12 cellular contexts compared by ENCODE assay signal in the genomic region with DNA sequence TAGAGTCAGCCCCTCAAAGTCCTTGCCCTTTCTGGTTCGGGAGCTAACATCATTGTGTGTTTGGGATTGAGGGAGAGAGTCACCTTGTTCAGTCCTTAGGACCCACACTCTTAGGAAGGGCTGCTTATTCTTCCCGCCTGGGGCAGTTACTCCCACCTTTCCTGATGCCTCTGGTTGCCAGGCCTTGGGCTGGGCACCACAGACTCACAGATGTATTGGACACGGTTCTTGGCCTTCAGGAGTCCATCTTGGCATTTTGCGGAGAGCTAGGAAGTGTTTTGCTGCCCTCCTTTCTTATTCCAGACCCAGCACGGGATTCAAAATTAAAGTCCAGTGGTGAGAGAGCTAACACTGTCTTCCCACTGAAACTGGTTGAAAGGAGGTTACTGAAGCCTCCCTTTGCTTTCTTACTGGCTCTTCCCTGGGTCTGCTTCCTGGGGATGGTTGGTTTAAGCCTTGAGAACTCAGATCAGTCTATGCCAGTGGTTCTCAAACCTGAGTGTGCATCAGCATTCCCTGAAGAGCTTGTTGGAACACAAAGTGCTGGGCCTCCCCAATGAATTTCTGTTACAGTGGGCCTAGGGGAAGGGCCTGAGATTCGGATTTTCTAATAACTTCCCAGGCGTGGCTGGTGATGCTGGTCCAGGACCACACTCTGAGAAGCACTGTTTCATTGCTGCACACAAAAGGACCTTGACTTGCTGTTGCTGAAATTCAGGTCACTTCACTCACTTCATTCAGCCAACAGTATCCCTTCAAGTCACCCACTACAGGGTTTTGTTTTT. TPM values are rescaled to one million over a fixed set of nuclear protein-coding genes. Genes with fewer than 3 reads are reported as not detected.
DNase-seq lines count a peak whose midpoint lies in the region; ATAC-seq, FAIRE-seq and TF ChIP-seq lines count a peak whose summit lies in the region.
"Had no signal": no experiment of that assay in that cellular context is flagged by ENCODE, and none has a peak within 500 bp of the region (broad histone marks: within the 10 kb centered on the region; RNA-seq: fewer than 3 reads in every experiment).

No MANE protein-coding gene starts in this region.

- H3K36me3 Mint-ChIP-seq in activated T-helper 2 cell treated with anti-CD3 and anti-CD28 coated beads, Interferon-gamma antibody, Interleukin-2, Interleukin-4, amounts not matched to agents 10 μg/mL and 5 μg/mL and 100 μg/mL, durations not matched to agents 14 hours and 24 hours and 36 hours (ENCODE audit: low read depth) = no peaks in the 10 kb centered on the region
- H3K36me3 Mint-ChIP-seq in mesothelial cell of epicardium = no peaks in the 10 kb centered on the region

- H3K9me3 Mint-ChIP-seq in activated T-helper 2 cell treated with anti-CD3 and anti-CD28 coated beads, Interferon-gamma antibody, Interleukin-2, Interleukin-4, amounts not matched to agents 10 μg/mL and 5 μg/mL and 100 μg/mL, durations not matched to agents 14 hours and 24 hours and 36 hours = no peaks in the 10 kb centered on the region
- H3K9me3 Mint-ChIP-seq in mesothelial cell of epicardium = no peaks in the 10 kb centered on the region

- CTCF ChIA-PET in HepG2 (lab: Yijun Ruan, JAX; ENCODE audit: low intra/inter-chr PET ratio, low total read pairs) = no interaction called here

- no peak for TF ChIP-seq POLR2A in HepG2 (IDR thresholded peaks at IDR 0.05; ENCODE audit: insufficient read depth in 1 of 2, low read depth in 2 of 2, low read length in 2 of 2)
- no peak for TF ChIP-seq POLR2A in right lobe of liver (IDR thresholded peaks at IDR 0.05)
- no peak for TF ChIP-seq POLR2A in upper lobe of left lung (IDR thresholded peaks at IDR 0.05)

- no peaks in the 10 kb centered on the region for H3K79me2 ChIP-seq in HepG2 (ENCODE audit: insufficient read depth, low read length)

- H3K27ac ChIP-seq in HepG2 (ENCODE audit: extremely low read length, insufficient read depth, low read length) (no peak overlapping the region), right lobe of liver (no peak overlapping the region), upper lobe of left lung (no peak overlapping the region)
- H3K27ac ChIP-seq: BLaER1 treated with 17β-estradiol and CSF1 and Interleukin-3, amounts not matched to agents 10 nM and 100 nM had no signal

- POLR2A ChIA-PET in HepG2 (lab: Yijun Ruan, JAX) = no interaction called here

- peaks cover 4 to 34% of the 10 kb centered on the region in 2 experiments; a peak in 4 of 5 replicates for H3K27me3 ChIP-seq in HepG2 (ENCODE audit: control insufficient read depth in 1 of 2, insufficient read depth in 2 of 2, low read length in 2 of 2)
- no peaks in the 10 kb centered on the region for H3K27me3 ChIP-seq in right lobe of liver
- H3K27me3 ChIP-seq in upper lobe of left lung = no peaks in the 10 kb centered on the region

- no peak overlapping the region for H3K4me2 ChIP-seq in HepG2 (ENCODE audit: low read depth, low read length)

- TF ChIP-seq EP300 in HepG2 (IDR thresholded peaks at IDR 0.05; ENCODE audit: low read depth in 2 of 2, low read length in 2 of 2) (no peak), HepG2 (CRISPR knock-in tag; IDR thresholded peaks at IDR 0.05; ENCODE audit: borderline replicate concordance) (no peak), upper lobe of left lung (IDR thresholded peaks at IDR 0.05) (no peak)

- no peak overlapping the region for H2AFZ ChIP-seq in HepG2 (ENCODE audit: low read length)

- no peak for FAIRE-seq in HepG2 (lab: Jason Lieb, UNC)
- FAIRE-seq: colon, frontal cortex had no signal

- no peak overlapping the region for H3K27ac Mint-ChIP-seq in activated T-helper 2 cell treated with anti-CD3 and anti-CD28 coated beads, Interferon-gamma antibody, Interleukin-2, Interleukin-4, amounts not matched to agents 10 μg/mL and 5 μg/mL and 100 μg/mL, durations not matched to agents 14 hours and 24 hours and 36 hours
- peak overlapping the region; percentile 71 for H3K27ac Mint-ChIP-seq in mesothelial cell of epicardium

- peaks cover 9% of the 10 kb centered on the region for H3K4me1 ChIP-seq in HepG2 (ENCODE audit: insufficient read depth, low read length)
- peaks cover 0 to 10% (median 0%) of the 10 kb centered on the region in 4 donors for H3K4me1 ChIP-seq in right lobe of liver
- peaks cover 5 to 17% (median 14%) of the 10 kb centered on the region in 4 donors for H3K4me1 ChIP-seq in upper lobe of left lung

- H3K36me3 ChIP-seq in HepG2 (replicated peaks in 1 of 2; ENCODE audit: control insufficient read depth in 1 of 2, insufficient read depth in 2 of 2, low read length in 2 of 2) = no peaks in the 10 kb centered on the region
- no peaks in the 10 kb centered on the region for H3K36me3 ChIP-seq in right lobe of liver
- no peaks in the 10 kb centered on the region for H3K36me3 ChIP-seq in upper lobe of left lung
- H3K36me3 ChIP-seq: BLaER1 treated with 17β-estradiol and CSF1 and Interleukin-3, amounts not matched to agents 10 nM and 100 nM had no signal

- no peak overlapping the region for H3K9ac ChIP-seq in HepG2 (ENCODE audit: insufficient read depth, low read depth, low read length)

- DNase-seq in HepG2 (ENCODE audit: low spot score) (no peak), right lobe of liver (no peak), mesothelial cell of epicardium (ENCODE audit: low spot score in 2 of 2, unreplicated experiment in 2 of 2) (no peak), upper lobe of left lung (no peak), MV-4-11 (lab: John Stamatoyannopoulos, UW) (no peak), AG08396 (ENCODE audit: low spot score) (no peak), ACHN (no peak)
- DNase-seq in activated T-helper 2 cell treated with anti-CD3 and anti-CD28 coated beads, Interferon-gamma antibody, Interleukin-2, Interleukin-4, amounts not matched to agents 10 μg/mL and 5 μg/mL and 100 μg/mL, durations not matched to agents 14 hours and 24 hours and 36 hours (ENCODE audit: low spot score) = no peak
- DNase-seq: SW 1271 had no signal

- peaks cover 14% of the 10 kb centered on the region for H3K27me3 Mint-ChIP-seq in activated T-helper 2 cell treated with anti-CD3 and anti-CD28 coated beads, Interferon-gamma antibody, Interleukin-2, Interleukin-4, amounts not matched to agents 10 μg/mL and 5 μg/mL and 100 μg/mL, durations not matched to agents 14 hours and 24 hours and 36 hours (ENCODE audit: low read depth)
- H3K27me3 Mint-ChIP-seq in mesothelial cell of epicardium (ENCODE audit: low read depth) = peaks cover 8% of the 10 kb centered on the region

- H3K4me1 Mint-ChIP-seq in activated T-helper 2 cell treated with anti-CD3 and anti-CD28 coated beads, Interferon-gamma antibody, Interleukin-2, Interleukin-4, amounts not matched to agents 10 μg/mL and 5 μg/mL and 100 μg/mL, durations not matched to agents 14 hours and 24 hours and 36 hours (ENCODE audit: low read depth) = peaks cover 8% of the 10 kb centered on the region
- peaks cover 21% of the 10 kb centered on the region for H3K4me1 Mint-ChIP-seq in mesothelial cell of epicardium

- H3K9me3 ChIP-seq in HepG2 (ENCODE audit: low read length) (no peaks in the 10 kb centered on the region), right lobe of liver (no peaks in the 10 kb centered on the region), upper lobe of left lung (no peaks in the 10 kb centered on the region)
- H3K9me3 ChIP-seq: BLaER1 treated with 17β-estradiol and CSF1 and Interleukin-3, amounts not matched to agents 10 nM and 100 nM had no signal

- ATAC-seq in HepG2 (peak; percentile 37; the same call in 2 of the 3 replicates), right lobe of liver (no peak), upper lobe of left lung (ENCODE audit: low FRiP score in 2 of 2) (no peak)

- peaks cover 5% of the 10 kb centered on the region; the same call in 1 of the 2 replicates for H4K20me1 ChIP-seq in HepG2 (ENCODE audit: insufficient read depth, low read length)
- H4K20me1 ChIP-seq: BLaER1 treated with 17β-estradiol and CSF1 and Interleukin-3, amounts not matched to agents 10 nM and 100 nM had no signal

- in situ Hi-C loops in HepG2 (cut with HindIII; ENCODE audit: extremely low pct_ligation_motif_present, low pct_unique_long_range_greater_than_20kb) = no loop called here
- in situ Hi-C loops in ACHN (cut with HindIII; ENCODE audit: low pct_ligation_motif_present, low pct_unique_long_range_greater_than_20kb, low sequenced_read_pairs) = no loop called here

- no TSS peak for BruUV-seq in HepG2 (replicated peaks; lab: Mats Ljungman, UMichigan)

- TF ChIP-seq RAD21 in HepG2 (CRISPR knock-in tag; IDR thresholded peaks at IDR 0.05) = no peak

- TF ChIP-seq CTCF in HepG2 (CRISPR knock-in tag; IDR thresholded peaks at IDR 0.05) (no peak), right lobe of liver (IDR thresholded peaks at IDR 0.05) (no peak), mesothelial cell of epicardium (IDR thresholded peaks at IDR 0.05; ENCODE audit: unreplicated experiment) (no peak), upper lobe of left lung (IDR thresholded peaks at IDR 0.05) (no peak)

- intact Hi-C loops in HepG2 (cut with micrococcal nuclease; ENCODE audit: unreplicated experiment) = no loop called here
- intact Hi-C loops in right lobe of liver (cut with DNase I) = no loop called here
- intact Hi-C loops in activated T-helper 2 cell treated with anti-CD3 and anti-CD28 coated beads, Interferon-gamma antibody, Interleukin-2, Interleukin-4, amounts not matched to agents 10 μg/mL and 5 μg/mL and 100 μg/mL, durations not matched to agents 14 hours and 24 hours and 36 hours (cut with micrococcal nuclease) = no loop called here

- peak overlapping the region; percentile 61 for H3K4me3 Mint-ChIP-seq in activated T-helper 2 cell treated with anti-CD3 and anti-CD28 coated beads, Interferon-gamma antibody, Interleukin-2, Interleukin-4, amounts not matched to agents 10 μg/mL and 5 μg/mL and 100 μg/mL, durations not matched to agents 14 hours and 24 hours and 36 hours (ENCODE audit: low read depth)
- peak overlapping the region; percentile 69 for H3K4me3 Mint-ChIP-seq in mesothelial cell of epicardium

- 58% methylated on average over 4 of the region's 7 CpGs for WGBS in HepG2 (ENCODE audit: low lambda C conversion rate)
- WGBS in right lobe of liver (ENCODE audit: insufficient coverage, low coverage, low lambda C conversion rate, missing lambda C conversion rate) = no CpG with 5 or more reads among the region's 7 CpGs
- WGBS in upper lobe of left lung, 2 donors = 93 to 98% methylated on average over 6 to 7 of the region's 7 CpGs

- no peak overlapping the region for H3K4me3 ChIP-seq in HepG2 (replicated peaks in 1 of 3; ENCODE audit: insufficient read depth in 1 of 3, low read depth in 2 of 3, low read length in 3 of 3)
- H3K4me3 ChIP-seq in right lobe of liver = no peak overlapping the region
- no peak overlapping the region for H3K4me3 ChIP-seq in upper lobe of left lung

RNA-seq across cellular contexts. Expression of gene OSBP2, which starts 1.4 kb away (rescaled TPM):
- total RNA-seq in HepG2 (2016; rRNA removed; fragmentation: Illumina TruSeq; extraction: Trizol) (7.1 and 7.7 TPM in 2 replicates), right lobe of liver (1 to 10 TPM in 3 of 6 experiments, under 1 TPM in 3; 0.31 to 3.4 (median 0.93) TPM), mesothelial cell of epicardium (13.0 to 15.8 TPM (median 15.8 TPM) in 3 replicates), upper lobe of left lung (10 to 100 TPM in 2 of 6 donors, 1 to 10 TPM in 4; 3.5 to 14.5 (median 5.0) TPM)
- total RNA-seq in HepG2 (2016; cell fraction: cytosol; rRNA removed; fragmentation: Illumina TruSeq; extraction: Trizol; ENCODE audit: low read depth) = 1.9 and 2.2 TPM in 2 replicates
- 8.2 and 8.7 TPM in 2 replicates for total RNA-seq in HepG2 (2016; cell fraction: insoluble cytoplasmic fraction; rRNA removed; fragmentation: Illumina TruSeq; extraction: Trizol)
- total RNA-seq in HepG2 (2016; cell fraction: membrane; rRNA removed; fragmentation: Illumina TruSeq; extraction: Trizol) = 7.4 and 9.1 TPM in 2 replicates
- 5.3 and 10.0 TPM in 2 replicates for total RNA-seq in HepG2 (2016; cell fraction: nucleus; rRNA removed; fragmentation: Illumina TruSeq; extraction: Trizol)
- polyA plus RNA-seq in HepG2 (2011; rRNA removed) = 5.0 and 7.9 TPM in 2 replicates
- 3.8 and 4.7 TPM in 2 replicates for polyA plus RNA-seq in HepG2 (2011; cell fraction: cytosol; rRNA removed)
- 5.9 and 7.6 TPM in 2 replicates for polyA plus RNA-seq in HepG2 (2011; cell fraction: nucleus; rRNA removed)
- 4.1 and 4.4 TPM in 2 replicates for polyA plus RNA-seq in HepG2 (2012)
- polyA plus RNA-seq in HepG2 (2016; cell fraction: cytosol; fragmentation: Illumina TruSeq; extraction: Trizol; ENCODE audit: low read depth) = 3.0 and 5.0 TPM in 2 replicates
- 7.0 and 13.0 TPM in 2 replicates for polyA plus RNA-seq in HepG2 (2016; cell fraction: insoluble cytoplasmic fraction; fragmentation: Illumina TruSeq; extraction: Trizol; ENCODE audit: low read depth)
- polyA plus RNA-seq in HepG2 (2016; cell fraction: membrane; fragmentation: Illumina TruSeq; extraction: Trizol; ENCODE audit: low read depth) = 11.2 and 12.1 TPM in 2 replicates
- 10.2 and 11.3 TPM in 2 replicates for polyA plus RNA-seq in HepG2 (2016; cell fraction: nucleus; fragmentation: Illumina TruSeq; extraction: Trizol; ENCODE audit: insufficient read depth, low read depth)
- polyA minus RNA-seq in HepG2 (2011; rRNA and poly(A)+ RNA removed; ENCODE audit: low replicate concordance) = 7.4 and 90.6 TPM in 2 replicates
- polyA minus RNA-seq in HepG2 (2011; cell fraction: cytosol; rRNA and poly(A)+ RNA removed) = 2.9 and 4.3 TPM in 2 replicates
- 6.0 and 6.8 TPM in 2 replicates for polyA minus RNA-seq in HepG2 (2011; cell fraction: nucleus; rRNA and poly(A)+ RNA removed)
- 2.1 and 2.4 TPM in 2 replicates for total RNA-seq in activated T-helper 2 cell treated with anti-CD3 and anti-CD28 coated beads, Interferon-gamma antibody, Interleukin-2, Interleukin-4, amounts not matched to agents 10 μg/mL and 5 μg/mL and 100 μg/mL, durations not matched to agents 14 hours and 24 hours and 36 hours

RNA-seq across cellular contexts. Expression of gene DUSP18, which starts 28.4 kb away (rescaled TPM):
- total RNA-seq in HepG2 (2016; rRNA removed; fragmentation: Illumina TruSeq; extraction: Trizol) (1.4 and 2.0 TPM in 2 replicates), right lobe of liver (1 to 10 TPM in 5 of 6 experiments, under 1 TPM in 1; 0.97 to 3.1 (median 2.2) TPM), mesothelial cell of epicardium (5.8 to 6.7 TPM (median 6.2 TPM) in 3 replicates), upper lobe of left lung (10 to 100 TPM; 13.0 to 40.9 (median 29.4) TPM)
- total RNA-seq in HepG2 (2016; cell fraction: cytosol; rRNA removed; fragmentation: Illumina TruSeq; extraction: Trizol; ENCODE audit: low read depth) = 0.44 and 1.1 TPM in 2 replicates
- total RNA-seq in HepG2 (2016; cell fraction: insoluble cytoplasmic fraction; rRNA removed; fragmentation: Illumina TruSeq; extraction: Trizol) = 1.2 and 1.4 TPM in 2 replicates
- 2.3 and 2.4 TPM in 2 replicates for total RNA-seq in HepG2 (2016; cell fraction: membrane; rRNA removed; fragmentation: Illumina TruSeq; extraction: Trizol)
- 0.91 and 1.3 TPM in 2 replicates for total RNA-seq in HepG2 (2016; cell fraction: nucleus; rRNA removed; fragmentation: Illumina TruSeq; extraction: Trizol)
- polyA plus RNA-seq in HepG2 (2011; rRNA removed) = 2.1 and 2.3 TPM in 2 replicates
- 2.6 and 2.8 TPM in 2 replicates for polyA plus RNA-seq in HepG2 (2011; cell fraction: cytosol; rRNA removed)
- polyA plus RNA-seq in HepG2 (2011; cell fraction: nucleus; rRNA removed) = 2.1 and 2.7 TPM in 2 replicates
- 0.81 and 0.87 TPM in 2 replicates for polyA plus RNA-seq in HepG2 (2012)
- 1.1 and 1.7 TPM in 2 replicates for polyA plus RNA-seq in HepG2 (2016; cell fraction: cytosol; fragmentation: Illumina TruSeq; extraction: Trizol; ENCODE audit: low read depth)
- 1.6 and 1.7 TPM in 2 replicates for polyA plus RNA-seq in HepG2 (2016; cell fraction: insoluble cytoplasmic fraction; fragmentation: Illumina TruSeq; extraction: Trizol; ENCODE audit: low read depth)
- polyA plus RNA-seq in HepG2 (2016; cell fraction: membrane; fragmentation: Illumina TruSeq; extraction: Trizol; ENCODE audit: low read depth) = 1.8 and 2.1 TPM in 2 replicates
- polyA plus RNA-seq in HepG2 (2016; cell fraction: nucleus; fragmentation: Illumina TruSeq; extraction: Trizol; ENCODE audit: insufficient read depth, low read depth) = 1.0 and 1.5 TPM in 2 replicates
- 3.0 and 7.6 TPM in 2 replicates for polyA minus RNA-seq in HepG2 (2011; rRNA and poly(A)+ RNA removed; ENCODE audit: low replicate concordance)
- polyA minus RNA-seq in HepG2 (2011; cell fraction: cytosol; rRNA and poly(A)+ RNA removed) = 0.79 and 1.8 TPM in 2 replicates
- 1.3 and 1.7 TPM in 2 replicates for polyA minus RNA-seq in HepG2 (2011; cell fraction: nucleus; rRNA and poly(A)+ RNA removed)
- 10.5 and 11.2 TPM in 2 replicates for total RNA-seq in activated T-helper 2 cell treated with anti-CD3 and anti-CD28 coated beads, Interferon-gamma antibody, Interleukin-2, Interleukin-4, amounts not matched to agents 10 μg/mL and 5 μg/mL and 100 μg/mL, durations not matched to agents 14 hours and 24 hours and 36 hours
